27 cellular contexts compared by ENCODE assay signal in genomic region chr7:46912692-46913091, GRCh38.
"Had no signal": no experiment of that assay in that cellular context is flagged by ENCODE, and none has a peak within 500 bp of the region (broad histone marks: within the 10 kb centered on the region; RNA-seq: fewer than 3 reads in every experiment).

No MANE protein-coding gene starts in this region.

- H3K27ac ChIP-seq: colonic mucosa, coronary artery, dorsolateral prefrontal cortex, epithelial cell of prostate, esophagus muscularis mucosa, esophagus squamous epithelium, foreskin keratinocyte, gastrocnemius medialis, gastroesophageal sphincter, heart left ventricle, heart right ventricle had no signal

- H3K4me3 ChIP-seq: colonic mucosa, coronary artery, dorsolateral prefrontal cortex, esophagus muscularis mucosa, esophagus squamous epithelium, gastrocnemius medialis, gastroesophageal sphincter, heart left ventricle, heart right ventricle had no signal

- H3K4me1 ChIP-seq: colonic mucosa, esophagus muscularis mucosa, gastrocnemius medialis, gastroesophageal sphincter, heart left ventricle had no signal

- H3K27me3 Mint-ChIP-seq: dendritic cell treated with granulocyte-macrophage colony-stimulating factor and Interleukin-4, amounts not matched to agents 40 ng/mL and 50 ng/mL, for 4 days; effector memory CD8-positive, alpha-beta T cell had no signal

- H3K9me3 Mint-ChIP-seq: endodermal cell had no signal

- H3K36me3 ChIP-seq: colonic mucosa, esophagus muscularis mucosa, esophagus squamous epithelium, gastrocnemius medialis, gastroesophageal sphincter, heart left ventricle, heart right ventricle had no signal

- ATAC-seq: effector memory CD8-positive, alpha-beta T cell; esophagus mucosa; foreskin keratinocyte; gastrocnemius medialis; gastroesophageal sphincter; heart left ventricle; heart right ventricle had no signal

- FAIRE-seq: endometrium, endothelial cell of umbilical vein had no signal

- DNase-seq: colonic mucosa; cortex of kidney; dermis blood vessel endothelial cell; dorsolateral prefrontal cortex; effector CD4-positive, alpha-beta T cell; effector CD8-positive, alpha-beta T cell; effector memory CD4-positive, alpha-beta T cell; effector memory CD8-positive, alpha-beta T cell; endodermal cell; erythroblast; esophagus squamous epithelium; foreskin fibroblast; foreskin keratinocyte; foreskin melanocyte; gastrocnemius medialis; glutamatergic neuron; head of caudate nucleus; heart left ventricle; heart right ventricle had no signal

- H3K27ac Mint-ChIP-seq: dendritic cell treated with granulocyte-macrophage colony-stimulating factor and Interleukin-4, amounts not matched to agents 40 ng/mL and 50 ng/mL, for 4 days; effector memory CD8-positive, alpha-beta T cell; endodermal cell had no signal

- H3K27me3 ChIP-seq: colonic mucosa, esophagus muscularis mucosa, esophagus squamous epithelium, foreskin keratinocyte, gastrocnemius medialis, gastroesophageal sphincter, heart left ventricle, heart right ventricle had no signal

- H3K9me3 ChIP-seq: colonic mucosa, esophagus squamous epithelium, gastrocnemius medialis, gastroesophageal sphincter had no signal

- H3K4me3 Mint-ChIP-seq: dendritic cell treated with granulocyte-macrophage colony-stimulating factor and Interleukin-4, amounts not matched to agents 40 ng/mL and 50 ng/mL, for 4 days; effector memory CD8-positive, alpha-beta T cell; endodermal cell had no signal
